In genomic region chr2:107407974-107408373, GRCh38 we compare ENCODE assay signal across 19 cellular contexts.
DNase-seq lines count a peak whose midpoint lies in the region; ATAC-seq and TF ChIP-seq lines count a peak whose summit lies in the region.
"Had no signal": no experiment of that assay in that cellular context is flagged by ENCODE, and none has a peak within 500 bp of the region (broad histone marks: within the 10 kb centered on the region; RNA-seq: fewer than 3 reads in every experiment).

No MANE protein-coding gene starts in this region.

- ATAC-seq in omental fat pad (ENCODE audit: low FRiP score) (peak; percentile 67), HG03565 (IDR thresholded peaks at IDR 0.05; ENCODE audit: unreplicated experiment) (no peak)
- ATAC-seq: A549; CD8-positive, alpha-beta T cell had no signal

- H3K36me3 Mint-ChIP-seq in mesothelial cell of epicardium = no peaks in the 10 kb centered on the region
- H3K36me3 Mint-ChIP-seq: CD8-positive, alpha-beta T cell had no signal

- H3K23ac ChIP-seq in trophoblast cell (ENCODE audit: low read length) = no peak overlapping the region

- H4K91ac ChIP-seq in trophoblast cell (ENCODE audit: low read depth, low read length) = no peak overlapping the region

- H3K27ac Mint-ChIP-seq in mesothelial cell of epicardium = peak overlapping the region; percentile 6
- H3K27ac Mint-ChIP-seq: B cell; CD4-positive, alpha-beta T cell; CD8-positive, alpha-beta T cell had no signal

- H3K36me3 ChIP-seq in Karpas-422 (ENCODE audit: insufficient read depth, low read length) (no peaks in the 10 kb centered on the region), trophoblast cell (ENCODE audit: control insufficient read depth in 1 of 2, insufficient read depth in 2 of 2, low read length in 2 of 2) (no peaks in the 10 kb centered on the region), colonic mucosa (no peaks in the 10 kb centered on the region)
- H3K36me3 ChIP-seq: BLaER1 treated with 17β-estradiol and CSF1 and Interleukin-3, amounts not matched to agents 10 nM and 100 nM had no signal

- H2AFZ ChIP-seq in Karpas-422 (ENCODE audit: low read length) = peak overlapping the region; percentile 76
- H2AFZ ChIP-seq in trophoblast cell (ENCODE audit: insufficient read depth, low read length, poor library complexity) = no peak overlapping the region

- peaks cover 75% of the 10 kb centered on the region for H3K4me1 ChIP-seq in Karpas-422 (ENCODE audit: low read length)
- no peaks in the 10 kb centered on the region for H3K4me1 ChIP-seq in trophoblast cell (ENCODE audit: control insufficient read depth in 1 of 2, insufficient read depth in 2 of 2, low read length in 2 of 2)
- H3K4me1 ChIP-seq in colonic mucosa = no peaks in the 10 kb centered on the region
- H3K4me1 ChIP-seq: BLaER1 treated with 17β-estradiol and CSF1 and Interleukin-3, amounts not matched to agents 10 nM and 100 nM; Caco-2 had no signal

- H3K27me3 ChIP-seq in Karpas-422 (ENCODE audit: low read length) (no peaks in the 10 kb centered on the region), trophoblast cell (ENCODE audit: insufficient read depth, low read length) (no peaks in the 10 kb centered on the region), colonic mucosa (no peaks in the 10 kb centered on the region)
- H3K27me3 ChIP-seq: BLaER1 treated with 17β-estradiol and CSF1 and Interleukin-3, amounts not matched to agents 10 nM and 100 nM had no signal

- peaks cover 32% of the 10 kb centered on the region for H3K4me1 Mint-ChIP-seq in mesothelial cell of epicardium
- H3K4me1 Mint-ChIP-seq: B cell had no signal

- H3K18ac ChIP-seq in trophoblast cell (ENCODE audit: low read length) = no peak overlapping the region

- no peak overlapping the region for H3K9ac ChIP-seq in Karpas-422 (ENCODE audit: low read length)
- H3K9ac ChIP-seq in trophoblast cell (ENCODE audit: low read length) = no peak overlapping the region
- H3K9ac ChIP-seq in colonic mucosa (ENCODE audit: low read depth in 2 of 2, low read length in 2 of 2) = no peak overlapping the region
- H3K9ac ChIP-seq: BLaER1 treated with 17β-estradiol and CSF1 and Interleukin-3, amounts not matched to agents 10 nM and 100 nM had no signal

- H3K9me2 ChIP-seq in Karpas-422 (replicated peaks; ENCODE audit: insufficient read depth, low read length) = no peaks in the 10 kb centered on the region

- H3K4me3 ChIP-seq in Karpas-422 (ENCODE audit: low read length) (no peak overlapping the region), trophoblast cell (ENCODE audit: low read depth, low read length) (no peak overlapping the region), colonic mucosa (no peak overlapping the region)
- H3K4me3 ChIP-seq: A549; BLaER1 treated with 17β-estradiol and CSF1 and Interleukin-3, amounts not matched to agents 10 nM and 100 nM had no signal

- H3K9me3 ChIP-seq in Karpas-422 (ENCODE audit: low read length) = no peaks in the 10 kb centered on the region
- H3K9me3 ChIP-seq in trophoblast cell (ENCODE audit: insufficient read depth, low read depth, low read length) = peaks cover 1% of the 10 kb centered on the region
- no peaks in the 10 kb centered on the region for H3K9me3 ChIP-seq in colonic mucosa
- H3K9me3 ChIP-seq: A549; BLaER1 treated with 17β-estradiol and CSF1 and Interleukin-3, amounts not matched to agents 10 nM and 100 nM; Caco-2 had no signal

- no peak overlapping the region for H4K8ac ChIP-seq in trophoblast cell (ENCODE audit: low read depth, low read length)

- H3K14ac ChIP-seq in trophoblast cell (ENCODE audit: low read length) = no peak overlapping the region

- H3K9me3 Mint-ChIP-seq in mesothelial cell of epicardium = no peaks in the 10 kb centered on the region
- H3K9me3 Mint-ChIP-seq: CD4-positive, alpha-beta T cell had no signal

- DNase-seq in Karpas-422 = no peak
- DNase-seq in mesothelial cell of epicardium (ENCODE audit: low spot score in 2 of 2, unreplicated experiment in 2 of 2) = no peak
- no peak for DNase-seq in omental fat pad (ENCODE audit: low spot score)
- peak; percentile 18 to 75 for DNase-seq in trophoblast cell
- DNase-seq in central memory CD4-positive, alpha-beta T cell = no peak
- DNase-seq in colonic mucosa = no peak
- DNase-seq: AML-193; Caco-2; Calu3; CD4-positive, alpha-beta T cell; CD8-positive, alpha-beta T cell; DMS79 treated with DMSO at 0.1 percent for 48 hours; GF-D8 had no signal

- no peak overlapping the region for H2AK5ac ChIP-seq in trophoblast cell (ENCODE audit: low read length)

- no peak overlapping the region for H2BK120ac ChIP-seq in trophoblast cell (ENCODE audit: insufficient read depth, low read length, poor library complexity)

- H4K20me1 ChIP-seq in Karpas-422 (ENCODE audit: insufficient read depth, low read depth, low read length) = no peaks in the 10 kb centered on the region
- H4K20me1 ChIP-seq: BLaER1 treated with 17β-estradiol and CSF1 and Interleukin-3, amounts not matched to agents 10 nM and 100 nM had no signal

- H3K79me2 ChIP-seq in Karpas-422 (ENCODE audit: low read length) (no peaks in the 10 kb centered on the region), trophoblast cell (ENCODE audit: control insufficient read depth, insufficient read depth, low read length, poor library complexity) (no peaks in the 10 kb centered on the region)

- H3K27me3 Mint-ChIP-seq in mesothelial cell of epicardium (ENCODE audit: low read depth) = no peaks in the 10 kb centered on the region
- H3K27me3 Mint-ChIP-seq: B cell; CD4-positive, alpha-beta T cell had no signal

- no peak overlapping the region for H2BK5ac ChIP-seq in trophoblast cell (ENCODE audit: low read depth, low read length, poor library complexity)

- no peaks in the 10 kb centered on the region for H3K79me1 ChIP-seq in trophoblast cell (ENCODE audit: low read length)

- H3K4ac ChIP-seq in trophoblast cell (ENCODE audit: low read depth, low read length) = no peak overlapping the region

- H3K27ac ChIP-seq in Karpas-422 (ENCODE audit: low read length) (peak overlapping the region; percentile 94; the same call in 1 of the 2 replicates), trophoblast cell (ENCODE audit: low read depth, low read length) (no peak overlapping the region), colonic mucosa (no peak overlapping the region)
- H3K27ac ChIP-seq: 22Rv1; A549; BLaER1 treated with 17β-estradiol and CSF1 and Interleukin-3, amounts not matched to agents 10 nM and 100 nM; C4-2B had no signal

- intact Hi-C loops in colonic mucosa (cut with DNase I) = no loop called here

- no peak overlapping the region for H4K12ac ChIP-seq in trophoblast cell (ENCODE audit: low read depth, low read length)

- H3K4me3 Mint-ChIP-seq in mesothelial cell of epicardium = no peak overlapping the region
- H3K4me3 Mint-ChIP-seq: B cell; CD4-positive, alpha-beta T cell; CD8-positive, alpha-beta T cell had no signal

- H3K4me2 ChIP-seq in Karpas-422 (ENCODE audit: low read depth, low read length, poor library complexity, severe bottlenecking) (peak overlapping the region; percentile 69), trophoblast cell (ENCODE audit: low read length) (no peak overlapping the region)
- H3K4me2 ChIP-seq: A549; BLaER1 treated with 17β-estradiol and CSF1 and Interleukin-3, amounts not matched to agents 10 nM and 100 nM had no signal

- no CpG with 5 or more reads among the region's 2 CpGs for WGBS in trophoblast cell (ENCODE audit: extremely low coverage, insufficient coverage, insufficient read length)

- no peak overlapping the region for H2BK12ac ChIP-seq in trophoblast cell (ENCODE audit: low read length)

- no peak for TF ChIP-seq CTCF in mesothelial cell of epicardium (IDR thresholded peaks at IDR 0.05; ENCODE audit: unreplicated experiment)
- TF ChIP-seq CTCF in omental fat pad (IDR thresholded peaks at IDR 0.05) = no peak
- TF ChIP-seq CTCF in colonic mucosa (IDR thresholded peaks at IDR 0.05) = no peak

Comparison
In these comparisons a context has a peak if more than half of its experiments do, and no peak if none do; other contexts are left out.
1. DNase-seq: peak in trophoblast cell (2 of 2); none in Karpas-422 (single experiment), mesothelial cell of epicardium (0 of 2), omental fat pad (single experiment), central memory CD4-positive, alpha-beta T cell (single experiment) and colonic mucosa (single experiment).